ENCODE assay signal across 8 cellular contexts in the genomic region with DNA sequence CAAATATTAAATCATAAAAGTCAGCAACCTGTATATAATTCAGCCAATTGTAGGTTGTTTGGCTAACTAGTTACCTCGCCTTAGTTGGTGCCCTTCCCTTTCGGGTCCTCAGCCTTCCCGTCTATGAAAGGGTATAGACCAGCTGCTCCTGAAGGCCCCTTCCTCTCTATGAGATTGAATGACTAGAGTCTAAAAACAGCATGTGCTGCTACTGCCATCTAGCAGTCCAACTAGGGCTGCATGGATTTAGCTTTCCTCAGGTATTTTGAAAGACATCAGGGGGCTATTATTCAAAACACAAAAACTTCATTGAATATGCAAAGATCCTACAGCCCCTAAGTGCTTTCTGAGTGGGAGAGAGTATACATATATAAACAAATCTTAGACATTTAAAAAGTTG. TPM values are rescaled to one million over a fixed set of nuclear protein-coding genes. Genes with fewer than 3 reads are reported as not detected.
DNase-seq lines count a peak whose midpoint lies in the region; ATAC-seq and TF ChIP-seq lines count a peak whose summit lies in the region.

No MANE protein-coding gene starts in this region.

- H3K27me3 Mint-ChIP-seq in glutamatergic neuron (ENCODE audit: unreplicated experiment) = no peaks in the 10 kb centered on the region

- DNase-seq in COR-L47 (lab: John Stamatoyannopoulos, UW) (peak; percentile 56), HuH-7.5 (ENCODE audit: low spot score) (peak; percentile 41), OCI-M1 (lab: John Stamatoyannopoulos, UW) (peak; percentile 60), glutamatergic neuron (peak; percentile 18), ascending aorta (ENCODE audit: low spot score in 2 of 2) (no peak), occipital lobe (lab: John Stamatoyannopoulos, UW) (no peak), EL (no peak)

- ATAC-seq in HG02938 (IDR thresholded peaks at IDR 0.05; ENCODE audit: unreplicated experiment) = no peak

- no peaks in the 10 kb centered on the region for H3K36me3 Mint-ChIP-seq in glutamatergic neuron (ENCODE audit: unreplicated experiment)

- TF ChIP-seq CTCF in glutamatergic neuron (IDR thresholded peaks at IDR 0.05; ENCODE audit: partially characterized antibody, unreplicated experiment) (peak; percentile 12), ascending aorta (IDR thresholded peaks at IDR 0.05) (no peak)

- no peak overlapping the region for H3K27ac ChIP-seq in ascending aorta

- no peak overlapping the region for H3K4me3 ChIP-seq in ascending aorta

- no peaks in the 10 kb centered on the region for H3K36me3 ChIP-seq in ascending aorta

- no peaks in the 10 kb centered on the region for H3K9me3 ChIP-seq in ascending aorta

- H3K27ac Mint-ChIP-seq in glutamatergic neuron (ENCODE audit: unreplicated experiment) = no peak overlapping the region

- no peaks in the 10 kb centered on the region for H3K4me1 Mint-ChIP-seq in glutamatergic neuron (ENCODE audit: low read depth, unreplicated experiment)

- no peaks in the 10 kb centered on the region for H3K27me3 ChIP-seq in ascending aorta

- intact Hi-C loops in ascending aorta (cut with DNase I) = loop anchor here (10.0 kb wide), 1 partner anchor 184 kb away; no protein-coding TSS in a partner anchor

- no peaks in the 10 kb centered on the region for H3K9me3 Mint-ChIP-seq in glutamatergic neuron (ENCODE audit: unreplicated experiment)

- no peaks in the 10 kb centered on the region for H3K4me1 ChIP-seq in ascending aorta

- no peak overlapping the region for H3K4me3 Mint-ChIP-seq in glutamatergic neuron (ENCODE audit: unreplicated experiment)

RNA-seq across cellular contexts. Expression of a gene that starts 37.0 kb away (rescaled TPM):
- total RNA-seq in glutamatergic neuron (ENCODE audit: unreplicated experiment) (4.6 TPM), ascending aorta (27.0 TPM), occipital lobe (44.6 TPM)

Comparison
In these comparisons a context has a peak if more than half of its experiments do, and no peak if none do; other contexts are left out.
1. DNase-seq: peak in COR-L47 (single experiment), HuH-7.5 (single experiment), OCI-M1 (single experiment) and glutamatergic neuron (single experiment); none in ascending aorta (0 of 2), occipital lobe (single experiment) and EL (single experiment).